ENCODE assay signal across 1 cellular context in genomic region chr3:29538610-29538958, GRCh38.
TF ChIP-seq lines count a peak whose summit lies in the region.

No MANE protein-coding gene starts in this region.

TF ChIP-seq in K562, 482 proteins besides CTCF, POLR2A, EP300 and RAD21 (continued from another document):
- no peak for TF ChIP-seq THRA (IDR thresholded peaks at IDR 0.05)
- no peak for TF ChIP-seq ZBTB7A (IDR thresholded peaks at IDR 0.05; ENCODE audit: borderline replicate concordance, control insufficient read depth, low read depth, low read length)
- no peak for TF ChIP-seq SRF (CRISPR knock-in tag; IDR thresholded peaks at IDR 0.05)
- TF ChIP-seq HCFC1 (IDR thresholded peaks at IDR 0.05; ENCODE audit: low read depth, low read length): no peak
- no peak for TF ChIP-seq ZBTB34 (CRISPR knock-in tag; IDR thresholded peaks at IDR 0.05)
- no peak for TF ChIP-seq RBFOX2 (IDR thresholded peaks at IDR 0.05; ENCODE audit: low read depth, low read length)
